Comparison of ENCODE assay signal across 8 cellular contexts in the genomic region with DNA sequence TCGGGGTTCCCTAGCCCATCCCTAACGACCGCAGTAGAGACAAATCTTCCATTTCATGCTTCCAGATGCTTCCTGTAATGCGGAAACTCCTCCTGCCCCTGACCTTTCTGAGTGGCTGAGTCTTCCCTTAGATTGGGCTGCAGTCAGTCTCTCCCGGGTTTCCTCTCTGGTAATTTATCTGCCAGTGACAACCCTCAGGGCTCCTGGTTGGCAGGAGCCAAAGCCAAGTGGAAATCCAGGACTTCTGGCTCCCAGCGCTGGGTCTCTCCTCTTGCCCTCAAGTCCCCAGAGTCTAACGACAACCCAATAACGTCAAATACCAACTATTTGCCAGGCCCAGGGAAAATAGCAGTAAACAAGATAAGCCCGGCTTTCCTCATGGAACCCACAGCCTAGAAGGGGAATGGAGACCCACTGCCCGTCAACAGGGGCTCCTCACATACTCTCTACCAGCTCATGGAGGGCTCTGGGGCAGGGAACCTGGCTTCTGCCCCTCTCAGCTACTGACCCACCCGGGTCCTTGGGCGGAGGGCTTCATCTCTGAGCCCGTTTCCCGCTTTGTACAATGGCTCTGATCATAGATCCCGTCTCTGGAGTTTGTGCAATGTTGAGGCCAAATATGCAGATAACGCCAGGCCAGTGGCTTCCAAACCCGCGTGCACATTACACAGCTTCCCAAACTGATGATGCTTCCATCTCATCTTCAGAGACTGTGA. TPM values are rescaled to one million over a fixed set of nuclear protein-coding genes. Genes with fewer than 3 reads are reported as not detected.
DNase-seq lines count a peak whose midpoint lies in the region; ATAC-seq and TF ChIP-seq lines count a peak whose summit lies in the region.

No MANE protein-coding gene starts in this region.

- H3K27ac Mint-ChIP-seq in CD4-positive, CD25-positive, alpha-beta regulatory T cell, result peak overlapping the region; percentile 92 to 96 (median 94)

- no peaks in the 10 kb centered on the region for H3K27me3 ChIP-seq in CD4-positive, CD25-positive, alpha-beta regulatory T cell (ENCODE audit: control insufficient read depth, insufficient read depth, low read length)
- H3K27me3 ChIP-seq in duodenal mucosa (ENCODE audit: control insufficient read depth in 1 of 2, insufficient read depth in 2 of 2, low read length in 2 of 2), result no peaks in the 10 kb centered on the region
- H3K27me3 ChIP-seq in neural cell (ENCODE audit: insufficient read depth, low read depth, low read length), result no peaks in the 10 kb centered on the region

- H3K27ac ChIP-seq in CD4-positive, CD25-positive, alpha-beta regulatory T cell (ENCODE audit: insufficient read depth, low read length, poor library complexity, severe bottlenecking), result peak overlapping the region; percentile 94
- peak overlapping the region; percentile 97 for H3K27ac ChIP-seq in duodenal mucosa (ENCODE audit: low read depth, low read length)
- peak overlapping the region; percentile 89 for H3K27ac ChIP-seq in neural cell (ENCODE audit: low read length)

- no peaks in the 10 kb centered on the region for H3K36me3 Mint-ChIP-seq in CD4-positive, CD25-positive, alpha-beta regulatory T cell

- TF ChIP-seq EP300 in neural cell (conservative IDR thresholded peaks at IDR 0.05; ENCODE audit: poor library complexity, severe bottlenecking), result no peak

- TF ChIP-seq RAD21 in neural cell (conservative IDR thresholded peaks at IDR 0.05), result no peak

- peak overlapping the region; percentile 38 to 75 for H3K9ac ChIP-seq in duodenal mucosa (ENCODE audit: low read depth in 1 of 2, low read length in 2 of 2)
- peak overlapping the region; percentile 93 for H3K9ac ChIP-seq in neural cell (ENCODE audit: low read length)

- TF ChIP-seq CTCF in NB4 (IDR thresholded peaks at IDR 0.05; ENCODE audit: low read depth, low read length) (no peak), neural cell (IDR thresholded peaks at IDR 0.05; ENCODE audit: poor library complexity, severe bottlenecking) (no peak)

- H4K20me1 ChIP-seq in neural cell (ENCODE audit: insufficient read depth), result no peaks in the 10 kb centered on the region

- no peak for ATAC-seq in CD4-positive, CD25-positive, alpha-beta regulatory T cell (ENCODE audit: low read depth in 2 of 2)
- ATAC-seq in GM21619 (IDR thresholded peaks at IDR 0.05; ENCODE audit: unreplicated experiment), result no peak
- ATAC-seq in GM21737 (IDR thresholded peaks at IDR 0.05; ENCODE audit: unreplicated experiment), result no peak

- peaks cover 61% of the 10 kb centered on the region for H3K4me1 ChIP-seq in CD4-positive, CD25-positive, alpha-beta regulatory T cell (ENCODE audit: control insufficient read depth, insufficient read depth, low read length, poor library complexity, severe bottlenecking)
- peaks cover 28 to 29% of the 10 kb centered on the region in 2 donors for H3K4me1 ChIP-seq in duodenal mucosa (ENCODE audit: control insufficient read depth in 1 of 2, insufficient read depth in 2 of 2, low read length in 2 of 2)

- H3K27me3 Mint-ChIP-seq in CD4-positive, CD25-positive, alpha-beta regulatory T cell, result peaks cover 5% of the 10 kb centered on the region

- H3K9me3 ChIP-seq in CD4-positive, CD25-positive, alpha-beta regulatory T cell (ENCODE audit: control insufficient read depth in 2 of 2, low read length in 2 of 2), result no peaks in the 10 kb centered on the region
- H3K9me3 ChIP-seq in duodenal mucosa (ENCODE audit: control insufficient read depth in 1 of 2, low read length in 2 of 2) (no peaks in the 10 kb centered on the region), neural cell (ENCODE audit: low read length) (no peaks in the 10 kb centered on the region)

- H3K36me3 ChIP-seq in CD4-positive, CD25-positive, alpha-beta regulatory T cell (ENCODE audit: control insufficient read depth, insufficient read depth, low read length), result no peaks in the 10 kb centered on the region
- H3K36me3 ChIP-seq in duodenal mucosa (ENCODE audit: control insufficient read depth in 1 of 2, insufficient read depth in 2 of 2, low read length in 2 of 2) (no peaks in the 10 kb centered on the region), neural cell (ENCODE audit: insufficient read depth, low read length) (no peaks in the 10 kb centered on the region)

- no peak for DNase-seq in CD4-positive, CD25-positive, alpha-beta regulatory T cell
- DNase-seq in NB4 (ENCODE audit: low read depth), result no peak
- no peak for DNase-seq in Kasumi-1 (lab: John Stamatoyannopoulos, UW)
- DNase-seq in NCI-H1105 treated with DMSO at 0.1 percent for 48 hours (lab: John Stamatoyannopoulos, UW), result no peak

- H3K9me2 ChIP-seq in neural cell (ENCODE audit: insufficient read depth, low read length), result no peaks in the 10 kb centered on the region

- H3K4me2 ChIP-seq in neural cell (ENCODE audit: low read length), result peak overlapping the region; percentile 96

- H3K79me2 ChIP-seq in neural cell (replicated peaks; ENCODE audit: insufficient read depth, low read length), result peaks cover 13% of the 10 kb centered on the region

- H3K4me3 Mint-ChIP-seq in CD4-positive, CD25-positive, alpha-beta regulatory T cell, result peak overlapping the region; percentile 91 to 98 (median 92)

- H3F3A ChIP-seq in neural cell (ENCODE audit: insufficient read depth, low read length, poor library complexity, severe bottlenecking), result no peaks in the 10 kb centered on the region

- H3K4me3 ChIP-seq in CD4-positive, CD25-positive, alpha-beta regulatory T cell (ENCODE audit: low read depth, low read length), result peak overlapping the region; percentile 91
- H3K4me3 ChIP-seq in NB4 (ENCODE audit: low read depth, low read length), result peak overlapping the region; percentile 70
- H3K4me3 ChIP-seq in duodenal mucosa (ENCODE audit: low read depth in 1 of 2, low read length in 2 of 2), result peak overlapping the region; percentile 76 to 88
- H3K4me3 ChIP-seq in neural cell (ENCODE audit: low read length), result peak overlapping the region; percentile 82

- peak overlapping the region; percentile 69 for H2AFZ ChIP-seq in neural cell (ENCODE audit: low read depth, low read length)

- peaks cover 21 to 57% (median 45%) of the 10 kb centered on the region in 4 donors for H3K4me1 Mint-ChIP-seq in CD4-positive, CD25-positive, alpha-beta regulatory T cell

- TF ChIP-seq POLR2A in NB4 (IDR thresholded peaks at IDR 0.05; ENCODE audit: extremely low read depth, insufficient read length), result no peak

- peaks cover 0 to 4% (median 0%) of the 10 kb centered on the region in 7 donors for H3K9me3 Mint-ChIP-seq in CD4-positive, CD25-positive, alpha-beta regulatory T cell

TF ChIP-seq in neural cell, 6 proteins besides CTCF, POLR2A, EP300 and RAD21:
- TF ChIP-seq REST (IDR thresholded peaks at IDR 0.05; ENCODE audit: borderline replicate concordance) (no peak), SMC3 (conservative IDR thresholded peaks at IDR 0.05; ENCODE audit: poor library complexity) (no peak), TAF1 (IDR thresholded peaks at IDR 0.05; ENCODE audit: low read depth) (no peak), MXI1 (conservative IDR thresholded peaks at IDR 0.05; ENCODE audit: poor library complexity, severe bottlenecking) (no peak), EZH2 (IDR thresholded peaks at IDR 0.05; ENCODE audit: borderline replicate concordance, insufficient read depth, low read length, poor library complexity, severe bottlenecking) (no peak), POLR2AphosphoS5 (IDR thresholded peaks at IDR 0.05) (no peak)

RNA-seq across cellular contexts. Expression of gene TBC1D14, which starts 1.1 kb away (rescaled TPM):
- 67.7 TPM for total RNA-seq in CD4-positive, CD25-positive, alpha-beta regulatory T cell
- polyA plus RNA-seq in CD4-positive, CD25-positive, alpha-beta regulatory T cell, result 10 to 100 TPM; 46.6 to 63.0 (median 52.0) TPM
- polyA plus RNA-seq in neural cell, result 125 and 133 TPM in 2 replicates
- 172 and 178 TPM in 2 replicates for polyA minus RNA-seq in neural cell
